9 cellular contexts compared by ENCODE assay signal in genomic region chr11:119726585-119727522, GRCh38.
DNase-seq lines count a peak whose midpoint lies in the region; ATAC-seq and TF ChIP-seq lines count a peak whose summit lies in the region.
"Had no signal": no experiment of that assay in that cellular context is flagged by ENCODE, and none has a peak within 500 bp of the region (broad histone marks: within the 10 kb centered on the region; RNA-seq: fewer than 3 reads in every experiment).

No MANE protein-coding gene starts in this region.

- H3K36me3 ChIP-seq in RWPE2 (ENCODE audit: low read depth) = peaks cover 56% of the 10 kb centered on the region

- H3K4me3 ChIP-seq in GM08714 (ENCODE audit: low read length) (peak overlapping the region; percentile 78; the same call in 1 of the 2 replicates), RWPE2 (ENCODE audit: severe bottlenecking) (peak overlapping the region; percentile 100), fibroblast of pulmonary artery (replicated peaks; ENCODE audit: low read depth, low read length) (peak overlapping the region; percentile 65)

- ATAC-seq in RWPE2 (ENCODE audit: low read depth) (no peak), GM19452 (IDR thresholded peaks at IDR 0.05; ENCODE audit: unreplicated experiment) (no peak), GM21526 (IDR thresholded peaks at IDR 0.05; ENCODE audit: low FRiP score, unreplicated experiment) (no peak), GM18870 (IDR thresholded peaks at IDR 0.05; ENCODE audit: unreplicated experiment) (no peak)

- no peak for TF ChIP-seq CTCF in RWPE2 (IDR thresholded peaks at IDR 0.05; ENCODE audit: poor library complexity, severe bottlenecking)
- no peak for TF ChIP-seq CTCF in fibroblast of pulmonary artery (IDR thresholded peaks at IDR 0.05; ENCODE audit: low read length, missing control alignments)

- H3K9me3 ChIP-seq in RWPE2 (ENCODE audit: severe bottlenecking) = no peaks in the 10 kb centered on the region

- H3K4me1 ChIP-seq in RWPE2 (ENCODE audit: insufficient read depth, poor library complexity, severe bottlenecking) = peaks cover 45% of the 10 kb centered on the region

- H3K27ac ChIP-seq in RWPE2 (ENCODE audit: poor library complexity, severe bottlenecking) = peak overlapping the region; percentile 65

- no peaks in the 10 kb centered on the region for H3K27me3 ChIP-seq in RWPE2 (ENCODE audit: insufficient read depth, poor library complexity, severe bottlenecking)

- DNase-seq in RWPE2 (ENCODE audit: low spot score) (no peak), fibroblast of pulmonary artery (ENCODE audit: low read depth) (no peak), retina (peak; percentile 52), activated gamma-delta T cell treated with Interleukin-2 at 50 U/mL for 16 hours (no peak)
- DNase-seq: activated CD4-positive, CD25-positive, alpha-beta regulatory T cell had no signal
